ENCODE assay signal across 8 cellular contexts in the genomic region with DNA sequence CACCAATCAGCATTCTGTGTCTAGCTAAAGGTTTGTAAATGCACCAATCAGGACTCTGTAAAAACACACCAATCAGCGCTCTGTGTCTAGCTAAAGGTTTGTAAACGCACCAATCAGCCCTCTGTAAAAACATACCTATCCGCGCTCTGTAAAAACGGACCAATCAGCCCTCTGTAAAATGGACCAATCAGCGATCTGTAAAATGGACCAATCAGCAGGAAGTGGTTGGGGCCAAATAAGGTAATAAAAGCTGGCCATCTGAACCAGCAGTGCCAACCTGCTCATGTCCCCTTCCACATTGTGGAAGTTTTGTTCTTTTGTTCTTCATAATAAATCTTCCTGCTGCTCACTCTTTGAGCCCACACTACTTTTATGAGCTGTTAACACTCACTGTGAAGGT. TPM values are rescaled to one million over a fixed set of nuclear protein-coding genes. Genes with fewer than 3 reads are reported as not detected.
"Had no signal": no experiment of that assay in that cellular context is flagged by ENCODE, and none has a peak within 500 bp of the region (broad histone marks: within the 10 kb centered on the region; RNA-seq: fewer than 3 reads in every experiment).

No MANE protein-coding gene starts in this region.

RNA-seq across cellular contexts. Expression of a gene that starts 33.2 kb away (rescaled TPM):
- total RNA-seq: LHCN-M2, MCF 10A, NCI-H460, Right ventricle myocardium inferior, RPMI7951, SJCRH30, SK-MEL-5, T-cell had no signal

RNA-seq across cellular contexts. Expression of a gene that starts 43.5 kb away (rescaled TPM):
- total RNA-seq: LHCN-M2, RPMI7951, SJCRH30, SK-MEL-5 had no signal

RNA-seq across cellular contexts. Expression of a gene that starts 53.6 kb away (rescaled TPM):
- total RNA-seq: LHCN-M2, MCF 10A, NCI-H460, Right ventricle myocardium inferior, RPMI7951, SJCRH30, SK-MEL-5, T-cell had no signal
